ENCODE assay signal across 8 cellular contexts in the genomic region with DNA sequence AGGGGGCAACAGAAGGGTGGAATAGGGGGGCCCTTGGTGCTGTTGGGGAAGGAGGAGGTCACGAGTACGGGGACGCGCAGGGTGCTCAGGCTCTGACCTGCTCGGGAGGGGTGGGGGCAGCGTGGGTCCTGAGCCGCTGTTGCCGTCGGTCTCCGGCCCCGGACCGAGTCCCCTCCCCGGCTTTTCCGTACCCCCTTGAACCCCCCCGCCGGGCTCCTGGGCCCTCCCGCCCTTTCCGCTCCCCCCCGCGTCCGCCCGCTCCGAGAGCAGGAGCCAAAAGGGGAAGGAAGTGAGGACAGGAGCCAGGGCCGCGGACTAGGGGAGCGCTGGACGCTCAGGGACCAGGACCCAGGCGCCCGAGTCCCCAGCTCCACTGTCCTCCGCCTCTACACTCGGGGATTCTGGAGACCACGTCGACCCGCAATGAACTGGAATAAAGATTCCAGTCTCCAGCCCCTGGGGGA. TPM values are rescaled to one million over a fixed set of nuclear protein-coding genes. Genes with fewer than 3 reads are reported as not detected.
DNase-seq lines count a peak whose midpoint lies in the region; ATAC-seq, FAIRE-seq and TF ChIP-seq lines count a peak whose summit lies in the region.

A gene with protein sequence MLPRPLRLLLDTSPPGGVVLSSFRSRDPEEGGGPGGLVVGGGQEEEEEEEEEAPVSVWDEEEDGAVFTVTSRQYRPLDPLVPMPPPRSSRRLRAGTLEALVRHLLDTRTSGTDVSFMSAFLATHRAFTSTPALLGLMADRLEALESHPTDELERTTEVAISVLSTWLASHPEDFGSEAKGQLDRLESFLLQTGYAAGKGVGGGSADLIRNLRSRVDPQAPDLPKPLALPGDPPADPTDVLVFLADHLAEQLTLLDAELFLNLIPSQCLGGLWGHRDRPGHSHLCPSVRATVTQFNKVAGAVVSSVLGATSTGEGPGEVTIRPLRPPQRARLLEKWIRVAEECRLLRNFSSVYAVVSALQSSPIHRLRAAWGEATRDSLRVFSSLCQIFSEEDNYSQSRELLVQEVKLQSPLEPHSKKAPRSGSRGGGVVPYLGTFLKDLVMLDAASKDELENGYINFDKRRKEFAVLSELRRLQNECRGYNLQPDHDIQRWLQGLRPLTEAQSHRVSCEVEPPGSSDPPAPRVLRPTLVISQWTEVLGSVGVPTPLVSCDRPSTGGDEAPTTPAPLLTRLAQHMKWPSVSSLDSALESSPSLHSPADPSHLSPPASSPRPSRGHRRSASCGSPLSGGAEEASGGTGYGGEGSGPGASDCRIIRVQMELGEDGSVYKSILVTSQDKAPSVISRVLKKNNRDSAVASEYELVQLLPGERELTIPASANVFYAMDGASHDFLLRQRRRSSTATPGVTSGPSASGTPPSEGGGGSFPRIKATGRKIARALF (minus strand): TSS at position 170 of the 464 bp plus-strand sequence. CDS start 332 bp downstream, outside the sequence.

- no peaks in the 10 kb centered on the region for H3K27me3 Mint-ChIP-seq in activated CD4-positive, alpha-beta T cell treated with anti-CD3 and anti-CD28 coated beads for 36 hours
- no peaks in the 10 kb centered on the region for H3K27me3 Mint-ChIP-seq in effector memory CD8-positive, alpha-beta T cell
- H3K27me3 Mint-ChIP-seq in stimulated activated memory B cell treated with anti-CD40 and anti-IgM and Interleukin-4, amounts not matched to agents 10 μg/mL and 1 μg/mL and 100 μg/mL, for 72 hours = no peaks in the 10 kb centered on the region

- peak within 1 kb of the TSS; percentile 80 for H3K4me3 Mint-ChIP-seq in activated CD4-positive, alpha-beta T cell treated with anti-CD3 and anti-CD28 coated beads for 36 hours
- H3K4me3 Mint-ChIP-seq in effector memory CD8-positive, alpha-beta T cell = peak within 1 kb of the TSS; percentile 97 to 98
- H3K4me3 Mint-ChIP-seq in stimulated activated memory B cell treated with anti-CD40 and anti-IgM and Interleukin-4, amounts not matched to agents 10 μg/mL and 1 μg/mL and 100 μg/mL, for 72 hours = peak within 1 kb of the TSS; percentile 99

- no peaks in the 10 kb centered on the region for H3K9me3 Mint-ChIP-seq in activated CD4-positive, alpha-beta T cell treated with anti-CD3 and anti-CD28 coated beads for 36 hours (ENCODE audit: low read depth)
- H3K9me3 Mint-ChIP-seq in effector memory CD8-positive, alpha-beta T cell = no peaks in the 10 kb centered on the region
- H3K9me3 Mint-ChIP-seq in stimulated activated memory B cell treated with anti-CD40 and anti-IgM and Interleukin-4, amounts not matched to agents 10 μg/mL and 1 μg/mL and 100 μg/mL, for 72 hours = no peaks in the 10 kb centered on the region

- peak; percentile 25 for ATAC-seq in activated CD4-positive, alpha-beta T cell treated with anti-CD3 and anti-CD28 coated beads for 36 hours
- peak; percentile 27 for ATAC-seq in effector memory CD8-positive, alpha-beta T cell (replicated peaks)
- ATAC-seq in stimulated activated memory B cell treated with anti-CD40 and anti-IgM and Interleukin-4, amounts not matched to agents 10 μg/mL and 1 μg/mL and 100 μg/mL, for 72 hours = peak; percentile 67

- no peak for FAIRE-seq in H54 (lab: Jason Lieb, UNC)

- intact Hi-C loops in activated CD4-positive, alpha-beta T cell treated with anti-CD3 and anti-CD28 coated beads for 36 hours (cut with DNase I, micrococcal nuclease) = loop anchor here (1.0 to 5.0 kb wide), 12 partner anchors 10 to 327 kb away; partner anchors contain the start of genes B3GALT4 (in 2 of the 2), PFDN6 (in 2 of the 2), WDR46 (in 2 of the 2) and CUTA (in 1 of the 2)

- H3K36me3 Mint-ChIP-seq in activated CD4-positive, alpha-beta T cell treated with anti-CD3 and anti-CD28 coated beads for 36 hours (ENCODE audit: low read depth) = peaks cover 27% of the 10 kb centered on the region
- H3K36me3 Mint-ChIP-seq in effector memory CD8-positive, alpha-beta T cell (ENCODE audit: insufficient read depth) = peaks cover 85% of the 10 kb centered on the region
- peaks cover 41% of the 10 kb centered on the region for H3K36me3 Mint-ChIP-seq in stimulated activated memory B cell treated with anti-CD40 and anti-IgM and Interleukin-4, amounts not matched to agents 10 μg/mL and 1 μg/mL and 100 μg/mL, for 72 hours

- H3K4me1 Mint-ChIP-seq in activated CD4-positive, alpha-beta T cell treated with anti-CD3 and anti-CD28 coated beads for 36 hours = peaks cover 27% of the 10 kb centered on the region
- H3K4me1 Mint-ChIP-seq in effector memory CD8-positive, alpha-beta T cell (ENCODE audit: low read depth in 2 of 2) = peaks cover 25 to 41% of the 10 kb centered on the region in 2 donors
- peaks cover 56% of the 10 kb centered on the region for H3K4me1 Mint-ChIP-seq in stimulated activated memory B cell treated with anti-CD40 and anti-IgM and Interleukin-4, amounts not matched to agents 10 μg/mL and 1 μg/mL and 100 μg/mL, for 72 hours

- H3K27ac Mint-ChIP-seq in activated CD4-positive, alpha-beta T cell treated with anti-CD3 and anti-CD28 coated beads for 36 hours = peak within 1 kb of the TSS; percentile 98
- H3K27ac Mint-ChIP-seq in effector memory CD8-positive, alpha-beta T cell = peak within 1 kb of the TSS; percentile 97 to 98
- H3K27ac Mint-ChIP-seq in stimulated activated memory B cell treated with anti-CD40 and anti-IgM and Interleukin-4, amounts not matched to agents 10 μg/mL and 1 μg/mL and 100 μg/mL, for 72 hours = peak within 1 kb of the TSS; percentile 94

- TF ChIP-seq POLR2A in H54 (IDR thresholded peaks at IDR 0.05; ENCODE audit: low read depth, low read length) = 0 out of 2 replicates have a peak, but pooled peaks have one; percentile 17

- POLR2A ChIA-PET in activated CD4-positive, alpha-beta T cell treated with anti-CD3 and anti-CD28 coated beads for 36 hours (lab: Charles Lee) = interaction anchor here (1.0 to 1.6 kb wide), 6 partner anchors 10 to 327 kb away, joined by 3 to 15 read pairs (median 6); partner anchors contain the start of genes B3GALT4, PFDN6, RPS18 and VPS52

- peak; percentile 46 for DNase-seq in GM04504 (ENCODE audit: low read depth)
- DNase-seq in H54 (ENCODE audit: insufficient read length, low spot score) = peak; percentile 49
- DNase-seq in NCI-H1105 (lab: John Stamatoyannopoulos, UW) = peak; percentile 33
- peak; percentile 76 for DNase-seq in activated CD4-positive, alpha-beta T cell treated with anti-CD3 and anti-CD28 coated beads for 36 hours
- DNase-seq in effector memory CD8-positive, alpha-beta T cell = peak in 2 of 3 experiments; percentile 38 to 43
- DNase-seq in lung microvascular endothelial cell (ENCODE audit: low read depth in 2 of 2) = peak; percentile 68 to 86
- DNase-seq in GM19240 (ENCODE audit: insufficient read length, low spot score) = no peak

- CTCF ChIA-PET in activated CD4-positive, alpha-beta T cell treated with anti-CD3 and anti-CD28 coated beads for 36 hours (lab: Charles Lee) = interaction anchor here (0.6 to 1.6 kb wide), 14 partner anchors 8 to 130 kb away, joined by 3 to 17 read pairs (median 4); partner anchors contain the start of genes PFDN6, TAPBP, WDR46 and ZBTB22

RNA-seq across cellular contexts. Expression of the gene that starts here (rescaled TPM):
- total RNA-seq in activated CD4-positive, alpha-beta T cell treated with anti-CD3 and anti-CD28 coated beads for 36 hours = 10 to 100 TPM; 19.9 to 21.5 TPM
- 31.8 and 53.0 TPM in 2 replicates for total RNA-seq in lung microvascular endothelial cell
